Comparison of ENCODE assay signal across 8 cellular contexts in genomic region chr22:50201191-50202129, GRCh38. TPM values are rescaled to one million over a fixed set of nuclear protein-coding genes. Genes with fewer than 3 reads are reported as not detected.
A peak's percentile ranks its signal among the peaks of the same experiment; 100 is the strongest.
DNase-seq lines count a peak whose midpoint lies in the region; ATAC-seq and TF ChIP-seq lines count a peak whose summit lies in the region.

No MANE protein-coding gene starts in this region.

- H3K4me1 ChIP-seq in iPS-15b (ENCODE audit: control insufficient read depth, insufficient read depth, low read length) (no peaks in the 10 kb centered on the region), spleen (peaks cover 12 to 84% (median 42%) of the 10 kb centered on the region in 6 donors)

- peak overlapping the region; percentile 76 for H3K27ac Mint-ChIP-seq in activated naive CD8-positive, alpha-beta T cell treated with anti-CD3 and anti-CD28 coated beads for 36 hours

- H3K27me3 Mint-ChIP-seq in activated naive CD8-positive, alpha-beta T cell treated with anti-CD3 and anti-CD28 coated beads for 36 hours = no peaks in the 10 kb centered on the region

- H3K9ac ChIP-seq in iPS-15b (ENCODE audit: low read depth, low read length) = peak overlapping the region; percentile 70

- TF ChIP-seq POLR2A in spleen (IDR thresholded peaks at IDR 0.05) = no peak

- no peak for TF ChIP-seq CTCF in BJ (IDR thresholded peaks at IDR 0.05; ENCODE audit: insufficient read depth, low read depth, low read length)
- no peak for TF ChIP-seq CTCF in spleen (IDR thresholded peaks at IDR 0.05 in 8 of 11, conservative IDR thresholded peaks at IDR 0.05 in 3 of 11)

- peak overlapping the region; percentile 86 for H3K4me3 Mint-ChIP-seq in activated naive CD8-positive, alpha-beta T cell treated with anti-CD3 and anti-CD28 coated beads for 36 hours

- WGBS in spleen, 5 donors = 2 to 38% (median 4%) methylated on average over 6 to 115 of the region's 115 CpGs

- H3K27me3 ChIP-seq in BJ (ENCODE audit: control insufficient read depth, insufficient read depth, low read length) = no peaks in the 10 kb centered on the region
- H3K27me3 ChIP-seq in iPS-15b (ENCODE audit: control insufficient read depth, insufficient read depth, low read length) = no peaks in the 10 kb centered on the region
- H3K27me3 ChIP-seq in spleen (replicated peaks in 1 of 7) = no peaks in the 10 kb centered on the region

- peaks cover 14% of the 10 kb centered on the region for H3K36me3 Mint-ChIP-seq in activated naive CD8-positive, alpha-beta T cell treated with anti-CD3 and anti-CD28 coated beads for 36 hours

- peaks cover 14% of the 10 kb centered on the region for H3K36me3 ChIP-seq in BJ (ENCODE audit: control insufficient read depth, insufficient read depth, low read length)
- peaks cover 11% of the 10 kb centered on the region for H3K36me3 ChIP-seq in iPS-15b (ENCODE audit: control insufficient read depth, insufficient read depth, low read length)
- peaks cover 0 to 68% (median 27%) of the 10 kb centered on the region in 6 donors for H3K36me3 ChIP-seq in spleen

- intact Hi-C loops in spleen (cut with DNase I; ENCODE audit: low total_unique reads) = no loop called here

- DNase-seq in BJ (ENCODE audit: low read depth) (no peak), spleen (peak; percentile 87), NCI-H2029 (lab: John Stamatoyannopoulos, UW) (no peak), NCI-H1092 treated with DMSO at 0.1 percent for 48 hours (lab: John Stamatoyannopoulos, UW) (no peak)
- DNase-seq in activated naive CD8-positive, alpha-beta T cell treated with anti-CD3 and anti-CD28 coated beads for 36 hours = peak; percentile 36

- ATAC-seq in GM19452 (IDR thresholded peaks at IDR 0.05; ENCODE audit: unreplicated experiment) (peak; percentile 34), HG03565 (IDR thresholded peaks at IDR 0.05; ENCODE audit: unreplicated experiment) (peak; percentile 21)

- peaks cover 26% of the 10 kb centered on the region for H3K4me1 Mint-ChIP-seq in activated naive CD8-positive, alpha-beta T cell treated with anti-CD3 and anti-CD28 coated beads for 36 hours

- peak overlapping the region in 7 of 8 donors; percentile 82 to 95 (median 91) for H3K27ac ChIP-seq in spleen

- no peaks in the 10 kb centered on the region for H3K9me3 Mint-ChIP-seq in activated naive CD8-positive, alpha-beta T cell treated with anti-CD3 and anti-CD28 coated beads for 36 hours

- CTCF ChIA-PET in BJ (lab: Yijun Ruan, JAX) = interaction anchor here (1.0 to 1.1 kb wide), 2 partner anchors 9 to 297 kb away, joined by 4 to 5 read pairs; no protein-coding TSS in a partner anchor

- H3K9me3 ChIP-seq in iPS-15b (ENCODE audit: control insufficient read depth, insufficient read depth, low read length) (no peaks in the 10 kb centered on the region), spleen (no peaks in the 10 kb centered on the region)

- H3K4me3 ChIP-seq in BJ (ENCODE audit: low read depth, low read length) (peak overlapping the region; percentile 61), iPS-15b (ENCODE audit: low read depth, low read length) (peak overlapping the region; percentile 62), spleen (peak overlapping the region; percentile 69 to 93 (median 75))

- POLR2A ChIA-PET in BJ (lab: Charles Lee) = no interaction called here

RNA-seq across cellular contexts. Expression of gene SELENOO, which starts 0.6 kb away (rescaled TPM):
- polyA plus RNA-seq in BJ (2011; rRNA removed) = 8.0 and 16.7 TPM in 2 replicates
- 5.9 and 6.0 TPM in 2 replicates for polyA minus RNA-seq in BJ (2011; rRNA and poly(A)+ RNA removed)
- 10 to 100 TPM; 20.0 to 20.9 TPM for total RNA-seq in activated naive CD8-positive, alpha-beta T cell treated with anti-CD3 and anti-CD28 coated beads for 36 hours
- 10 to 100 TPM; 25.4 to 31.7 (median 29.3) TPM for total RNA-seq in spleen
- polyA plus RNA-seq in spleen = 10 to 100 TPM; 26.2 to 70.8 (median 47.0) TPM

RNA-seq across cellular contexts. Expression of gene TRABD, which starts 15.7 kb away (rescaled TPM):
- polyA plus RNA-seq in BJ (2011; rRNA removed) (13.5 and 31.5 TPM in 2 replicates), spleen (10 to 100 TPM; 43.3 to 85.8 (median 77.9) TPM)
- polyA minus RNA-seq in BJ (2011; rRNA and poly(A)+ RNA removed) = 13.1 and 14.2 TPM in 2 replicates
- 10 to 100 TPM; 77.8 to 79.4 TPM for total RNA-seq in activated naive CD8-positive, alpha-beta T cell treated with anti-CD3 and anti-CD28 coated beads for 36 hours
- 10 to 100 TPM; 49.8 to 66.5 (median 57.7) TPM for total RNA-seq in spleen

RNA-seq across cellular contexts. Expression of gene PANX2, which starts 30.9 kb away (rescaled TPM):
- 0.92 and 1.4 TPM in 2 replicates for polyA plus RNA-seq in BJ (2011; rRNA removed)
- 0.24 and 0.72 TPM in 2 replicates for polyA minus RNA-seq in BJ (2011; rRNA and poly(A)+ RNA removed)
- total RNA-seq in activated naive CD8-positive, alpha-beta T cell treated with anti-CD3 and anti-CD28 coated beads for 36 hours = 1 to 10 TPM in 1 of 2 experiments, under 1 TPM in 1; 0.66 to 1.0 TPM
- total RNA-seq in spleen = 1 to 10 TPM in 6 of 7 donors, under 1 TPM in 1; 0.39 to 4.6 (median 2.4) TPM
- under 1 TPM; 0.11 to 0.67 (median 0.24) TPM for polyA plus RNA-seq in spleen

RNA-seq across cellular contexts. Expression of gene TUBGCP6, which starts 43.4 kb away (rescaled TPM):
- polyA plus RNA-seq in BJ (2011; rRNA removed) = 9.4 and 17.5 TPM in 2 replicates
- polyA minus RNA-seq in BJ (2011; rRNA and poly(A)+ RNA removed) = 9.0 and 11.5 TPM in 2 replicates
- total RNA-seq in activated naive CD8-positive, alpha-beta T cell treated with anti-CD3 and anti-CD28 coated beads for 36 hours = 10 to 100 TPM; 38.7 to 41.7 TPM
- total RNA-seq in spleen = 10 to 100 TPM; 65.2 to 98.0 (median 69.4) TPM
- 10 to 100 TPM; 36.0 to 70.7 (median 69.2) TPM for polyA plus RNA-seq in spleen

RNA-seq across cellular contexts. Expression of gene HDAC10, which starts 49.6 kb away (rescaled TPM):
- polyA plus RNA-seq in BJ (2011; rRNA removed) (8.8 and 18.2 TPM in 2 replicates), spleen (10 to 100 TPM; 25.0 to 69.9 (median 44.7) TPM)
- 9.6 and 9.9 TPM in 2 replicates for polyA minus RNA-seq in BJ (2011; rRNA and poly(A)+ RNA removed)
- total RNA-seq in activated naive CD8-positive, alpha-beta T cell treated with anti-CD3 and anti-CD28 coated beads for 36 hours = 10 to 100 TPM; 37.3 to 42.3 TPM
- total RNA-seq in spleen = 100 to 1,000 TPM in 1 of 7 donors, 10 to 100 TPM in 6; 63.6 to 108 (median 70.2) TPM

Comparison
In these comparisons a context has a peak if more than half of its experiments do, and no peak if none do; other contexts are left out.
1. DNase-seq: peak in activated naive CD8-positive, alpha-beta T cell treated with anti-CD3 and anti-CD28 coated beads for 36 hours (single experiment) and spleen (single experiment); none in BJ (single experiment), NCI-H2029 (single experiment) and NCI-H1092 treated with DMSO at 0.1 percent for 48 hours (single experiment).
2. Peak in every context shown above with its lines, with median percentiles within 50 percentile points of each other: H3K4me3 ChIP-seq.